Comparison of ENCODE assay signal across 27 cellular contexts in the genomic region with DNA sequence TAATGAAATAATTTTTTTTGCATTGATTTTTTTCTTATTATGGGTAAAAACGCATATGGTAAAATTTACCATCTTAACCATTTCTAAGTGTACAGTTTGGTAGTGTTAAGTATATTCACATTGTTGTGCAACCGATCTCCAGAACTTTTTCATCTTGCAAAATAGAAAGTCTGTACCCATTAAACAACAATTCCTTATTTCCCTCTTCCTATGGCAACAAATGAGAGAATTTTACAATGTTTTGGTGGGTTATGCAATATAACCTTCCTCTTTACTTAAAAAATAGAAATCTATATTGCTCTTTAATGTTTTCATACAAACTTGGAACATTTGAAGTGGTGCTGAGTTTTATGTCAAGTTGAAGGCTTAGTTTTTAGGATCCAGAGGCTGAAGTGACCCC.
"Had no signal": no experiment of that assay in that cellular context is flagged by ENCODE, and none has a peak within 500 bp of the region (broad histone marks: within the 10 kb centered on the region; RNA-seq: fewer than 3 reads in every experiment).

No MANE protein-coding gene starts in this region.

- H3K4me1 Mint-ChIP-seq: activated CD4-positive, alpha-beta T cell treated with anti-CD3 and anti-CD28 coated beads, Interleukin-2, amount 10 ng/mL, durations not matched to agents 7 days and 5 days; activated naive CD8-positive, alpha-beta T cell treated with anti-CD3 and anti-CD28 coated beads, Interleukin-2, amount 50 U/mL, for 24 hours; T-cell had no signal

- H3K27ac Mint-ChIP-seq: activated CD4-positive, alpha-beta memory T cell treated with anti-CD3 and anti-CD28 coated beads for 36 hours; activated CD4-positive, alpha-beta T cell treated with anti-CD3 and anti-CD28 coated beads, Interleukin-2, amount 10 ng/mL, durations not matched to agents 7 days and 5 days; activated naive CD4-positive, alpha-beta T cell treated with anti-CD3 and anti-CD28 coated beads, Interleukin-2, amount 50 U/mL, for 72 hours; activated naive CD8-positive, alpha-beta T cell treated with anti-CD3 and anti-CD28 coated beads, Interleukin-2, amount 50 U/mL, for 24 hours; T-cell had no signal

- H3K27ac ChIP-seq: ascending aorta, body of pancreas, coronary artery, KMS-11, Peyer's patch, SK-N-MC, VCaP had no signal

- H3K36me3 ChIP-seq: Peyer's patch had no signal

- H3K9me3 Mint-ChIP-seq: activated CD4-positive, alpha-beta memory T cell treated with anti-CD3 and anti-CD28 coated beads for 36 hours; activated CD4-positive, alpha-beta T cell treated with anti-CD3 and anti-CD28 coated beads, Interleukin-2, amount 10 ng/mL, durations not matched to agents 7 days and 5 days; activated naive CD4-positive, alpha-beta T cell treated with anti-CD3 and anti-CD28 coated beads, Interleukin-2, amount 50 U/mL, for 72 hours; activated naive CD8-positive, alpha-beta T cell treated with anti-CD3 and anti-CD28 coated beads, Interleukin-2, amount 50 U/mL, for 24 hours; activated T-cell treated with anti-CD3 and anti-CD28 coated beads, Interleukin-2, amount 50 U/mL, for 4 hours; T-cell had no signal

- H3K9ac ChIP-seq: KMS-11 had no signal

- H3K4me2 ChIP-seq: KMS-11 had no signal

- DNase-seq: activated CD4-positive, alpha-beta memory T cell treated with anti-CD3 and anti-CD28 coated beads for 36 hours; activated CD4-positive, alpha-beta T cell treated with anti-CD3 and anti-CD28 coated beads, Interleukin-2, amount 10 ng/mL, durations not matched to agents 7 days and 5 days; activated CD4-positive, CD25-positive, alpha-beta regulatory T cell; activated CD8-positive, alpha-beta memory T cell treated with anti-CD3 and anti-CD28 coated beads for 24 hours; activated effector memory CD4-positive, alpha-beta T cell treated with anti-CD3 and anti-CD28 coated beads, Interleukin-2, amount 50 U/mL, for 16 hours; activated naive CD4-positive, alpha-beta T cell treated with Interleukin-2 at 50 U/mL for 16 hours; activated naive CD8-positive, alpha-beta T cell treated with anti-CD3 and anti-CD28 coated beads, Interleukin-2, amount 50 U/mL, for 24 hours; activated T-cell treated with anti-CD3 and anti-CD28 coated beads, Interleukin-2, amount 50 U/mL, for 4 hours; amniotic stem cell; body of pancreas; central memory CD4-positive, alpha-beta T cell; NCI-H1048; NCI-H2029; NCI-H2107; NCI-H345; NCI-H510A treated with DMSO at 0.1 percent for 48 hours; Peyer's patch; SHP77; T-cell; T-helper 2 cell; T1000 had no signal

- H3K27me3 ChIP-seq: ascending aorta, body of pancreas, Peyer's patch had no signal

- H3K27me3 Mint-ChIP-seq: activated CD4-positive, alpha-beta memory T cell treated with anti-CD3 and anti-CD28 coated beads for 36 hours; activated naive CD8-positive, alpha-beta T cell treated with anti-CD3 and anti-CD28 coated beads, Interleukin-2, amount 50 U/mL, for 24 hours had no signal

- H3K9me3 ChIP-seq: ascending aorta, body of pancreas, Peyer's patch had no signal

- H3K4me1 ChIP-seq: ascending aorta, body of pancreas, Peyer's patch had no signal

- ATAC-seq: activated naive CD4-positive, alpha-beta T cell treated with anti-CD3 and anti-CD28 coated beads, Interleukin-2, amount 50 U/mL, for 72 hours; activated naive CD8-positive, alpha-beta T cell treated with anti-CD3 and anti-CD28 coated beads, Interleukin-2, amount 50 U/mL, for 24 hours; activated T-cell treated with anti-CD3 and anti-CD28 coated beads, Interleukin-2, amount 50 U/mL, for 4 hours; body of pancreas; T-cell had no signal

- H3K4me3 Mint-ChIP-seq: activated CD4-positive, alpha-beta memory T cell treated with anti-CD3 and anti-CD28 coated beads for 36 hours; activated CD4-positive, alpha-beta T cell treated with anti-CD3 and anti-CD28 coated beads, Interleukin-2, amount 10 ng/mL, durations not matched to agents 7 days and 5 days; activated naive CD8-positive, alpha-beta T cell treated with anti-CD3 and anti-CD28 coated beads, Interleukin-2, amount 50 U/mL, for 24 hours; activated T-cell treated with anti-CD3 and anti-CD28 coated beads, Interleukin-2, amount 50 U/mL, for 4 hours; T-cell had no signal

- H3K4me3 ChIP-seq: ascending aorta, body of pancreas, coronary artery, Peyer's patch, SK-N-MC had no signal
